ENCODE assay signal across 18 cellular contexts in genomic region chr6:113277111-113277510, GRCh38.
"Had no signal": no experiment of that assay in that cellular context is flagged by ENCODE, and none has a peak within 500 bp of the region (broad histone marks: within the 10 kb centered on the region; RNA-seq: fewer than 3 reads in every experiment).

No MANE protein-coding gene starts in this region.

- H3K27me3 Mint-ChIP-seq: dendritic cell treated with granulocyte-macrophage colony-stimulating factor and Interleukin-4, amounts not matched to agents 40 ng/mL and 50 ng/mL, for 4 days; stimulated activated naive B cell treated with anti-CD40 and anti-IgM and Interleukin-4, amounts not matched to agents 10 μg/mL and 1 μg/mL and 100 μg/mL, for 72 hours; stimulated activated naive CD8-positive, alpha-beta T cell treated with anti-CD3 and anti-CD28 coated beads, Interleukin-15, amount 100 ng/mL, for 72 hours had no signal

- DNase-seq: effector CD8-positive, alpha-beta T cell; heart left ventricle; hippocampal formation; kidney glomerular epithelial cell; mesendoderm; naive B cell; nephron progenitor cell; posterior cingulate gyrus; stimulated activated CD4-positive, alpha-beta T cell treated with anti-CD3 and anti-CD28 coated beads, Interleukin-2, amount 100 ng/mL, for 24 hours; stimulated activated CD4-positive, alpha-beta T cell treated with anti-CD3 and anti-CD28 coated beads, Interleukin-4, amount 100 ng/mL, for 4 hours; stimulated activated naive B cell treated with anti-CD40 and anti-IgM and Interleukin-4, amounts not matched to agents 10 μg/mL and 1 μg/mL and 100 μg/mL, for 72 hours; stimulated activated naive CD8-positive, alpha-beta T cell treated with anti-CD3 and anti-CD28 coated beads, Interleukin-15, amount 100 ng/mL, for 72 hours; substantia nigra; transverse colon had no signal

- H3K9me3 ChIP-seq: thoracic aorta, transverse colon had no signal

- H3K36me3 ChIP-seq: heart left ventricle, thoracic aorta, transverse colon had no signal

- H3K4me1 ChIP-seq: transverse colon had no signal

- ATAC-seq: esophagus mucosa; heart left ventricle; sciatic nerve; stimulated activated naive B cell treated with anti-CD40 and anti-IgM and Interleukin-4, amounts not matched to agents 10 μg/mL and 1 μg/mL and 100 μg/mL, for 72 hours; stimulated activated naive CD8-positive, alpha-beta T cell treated with anti-CD3 and anti-CD28 coated beads, Interleukin-15, amount 100 ng/mL, for 72 hours had no signal

- H3K27ac ChIP-seq: heart left ventricle, thoracic aorta, transverse colon had no signal

- H3K27ac Mint-ChIP-seq: dendritic cell treated with granulocyte-macrophage colony-stimulating factor and Interleukin-4, amounts not matched to agents 40 ng/mL and 50 ng/mL, for 4 days; naive B cell; nephron progenitor cell; stimulated activated naive B cell treated with anti-CD40 and anti-IgM and Interleukin-4, amounts not matched to agents 10 μg/mL and 1 μg/mL and 100 μg/mL, for 72 hours; stimulated activated naive CD8-positive, alpha-beta T cell treated with anti-CD3 and anti-CD28 coated beads, Interleukin-15, amount 100 ng/mL, for 72 hours had no signal

- H3K36me3 Mint-ChIP-seq: naive B cell; stimulated activated naive B cell treated with anti-CD40 and anti-IgM and Interleukin-4, amounts not matched to agents 10 μg/mL and 1 μg/mL and 100 μg/mL, for 72 hours had no signal

- H3K4me3 Mint-ChIP-seq: dendritic cell treated with granulocyte-macrophage colony-stimulating factor and Interleukin-4, amounts not matched to agents 40 ng/mL and 50 ng/mL, for 4 days; naive B cell; nephron progenitor cell; stimulated activated naive B cell treated with anti-CD40 and anti-IgM and Interleukin-4, amounts not matched to agents 10 μg/mL and 1 μg/mL and 100 μg/mL, for 72 hours; stimulated activated naive CD8-positive, alpha-beta T cell treated with anti-CD3 and anti-CD28 coated beads, Interleukin-15, amount 100 ng/mL, for 72 hours had no signal

- H3K27me3 ChIP-seq: heart left ventricle, transverse colon had no signal

- H3K4me1 Mint-ChIP-seq: nephron progenitor cell; stimulated activated naive CD8-positive, alpha-beta T cell treated with anti-CD3 and anti-CD28 coated beads, Interleukin-15, amount 100 ng/mL, for 72 hours had no signal

- H3K4me3 ChIP-seq: heart left ventricle, thoracic aorta, transverse colon had no signal
